ENCODE assay signal across 10 cellular contexts in the genomic region with DNA sequence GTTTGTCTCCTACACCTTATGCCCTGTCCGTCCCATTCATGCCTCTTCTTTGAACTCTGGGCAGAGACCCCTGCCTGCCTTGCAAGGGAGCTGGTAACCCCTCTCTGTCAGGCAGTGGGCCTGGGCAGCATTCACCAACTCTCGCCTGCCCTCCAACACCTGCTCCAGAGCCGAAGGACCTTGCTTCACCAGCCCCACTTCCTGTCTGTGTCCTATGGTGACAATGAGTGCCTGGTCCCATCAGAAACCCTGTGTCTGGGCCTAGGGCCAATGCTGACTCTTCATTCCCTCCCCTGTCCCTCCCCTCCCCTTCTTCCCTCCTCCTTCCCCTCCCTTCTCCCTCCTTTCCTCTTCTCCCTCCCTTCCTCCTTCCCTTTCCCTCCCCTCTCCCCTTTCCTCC. TPM values are rescaled to one million over a fixed set of nuclear protein-coding genes. Genes with fewer than 3 reads are reported as not detected.
DNase-seq lines count a peak whose midpoint lies in the region; ATAC-seq, FAIRE-seq and TF ChIP-seq lines count a peak whose summit lies in the region.
"Had no signal": no experiment of that assay in that cellular context is flagged by ENCODE, and none has a peak within 500 bp of the region (broad histone marks: within the 10 kb centered on the region; RNA-seq: fewer than 3 reads in every experiment).

No MANE protein-coding gene starts in this region.

- H4K5ac ChIP-seq in H1 (ENCODE audit: insufficient read length, low read depth, low read length) = no peak overlapping the region

- no peak for ATAC-seq in HG03280 (IDR thresholded peaks at IDR 0.05; ENCODE audit: unreplicated experiment)
- ATAC-seq in HG03520 (IDR thresholded peaks at IDR 0.05; ENCODE audit: unreplicated experiment) = no peak

- TF ChIP-seq POLR2A in H1 (IDR thresholded peaks at IDR 0.05; ENCODE audit: control extremely low read depth in 1 of 2, low read depth in 2 of 2, low read length in 2 of 2) = no peak

- no peak for TF ChIP-seq EP300 in H1 (IDR thresholded peaks at IDR 0.05; ENCODE audit: borderline replicate concordance in 1 of 2, low read depth in 2 of 2, low read length in 2 of 2)

- no peaks in the 10 kb centered on the region for H3K36me3 ChIP-seq in HEK293 (ENCODE audit: control insufficient read depth in 2 of 2, insufficient read depth in 1 of 2, low read length in 2 of 2)
- H3K36me3 ChIP-seq in H1 (ENCODE audit: control insufficient read depth in 2 of 4, insufficient read depth in 4 of 4, low read length in 3 of 4) = no peaks in the 10 kb centered on the region

- H3K9ac ChIP-seq in H1 (replicated peaks in 1 of 4; ENCODE audit: extremely low read depth in 1 of 4, low read depth in 3 of 4, low read length in 3 of 4) = no peak overlapping the region

- WGBS in H1 (ENCODE audit: extremely low coverage in 1 of 2, insufficient coverage in 1 of 2, insufficient read length in 1 of 2, insufficient replicate concordance in 2 of 2, low coverage in 1 of 2, low lambda C conversion rate in 2 of 2, missing lambda C conversion rate in 1 of 2), 2 experiments = 79% methylated on average over 3 of the region's 3 CpGs; no CpG with 5 or more reads in 1 of the 2 experiments

- H3K9me3 ChIP-seq in HEK293 (ENCODE audit: control insufficient read depth, insufficient read depth, low read depth, low read length) (no peaks in the 10 kb centered on the region), H1 (ENCODE audit: insufficient read depth in 2 of 2, low read depth in 1 of 2, low read length in 1 of 2) (peaks cover 0 to 25% of the 10 kb centered on the region in 2 experiments; a peak in 1 of 4 replicates)

- intact Hi-C loops in posterior vena cava (cut with DNase I) = no loop called here

- POLR2A ChIA-PET in HEK293 (lab: Yijun Ruan, JAX) (no interaction called here), H1 (lab: Charles Lee; ENCODE audit: partially characterized antibody) (no interaction called here)

- H4K20me1 ChIP-seq in H1 (replicated peaks in 1 of 2; ENCODE audit: control insufficient read depth in 1 of 2, insufficient read depth in 2 of 2, low read length in 2 of 2) = no peaks in the 10 kb centered on the region

- TF ChIP-seq CTCF in HEK293 (tag by site-specific recombination; IDR thresholded peaks at IDR 0.05) (no peak), H1 (IDR thresholded peaks at IDR 0.05; ENCODE audit: control extremely low read depth in 1 of 3, insufficient read depth in 1 of 3, low read depth in 1 of 3, low read length in 3 of 3) (no peak)

- H4K91ac ChIP-seq in H1 (replicated peaks; ENCODE audit: insufficient read length, low read length) = no peak overlapping the region

- TF ChIP-seq RAD21 in H1 (IDR thresholded peaks at IDR 0.05 in 1 of 2, conservative IDR thresholded peaks at IDR 0.05 in 1 of 2; ENCODE audit: low read depth in 2 of 2, low read length in 2 of 2) = no peak

- no peaks in the 10 kb centered on the region for H3K23me2 ChIP-seq in H1 (ENCODE audit: low read depth, low read length)

- no peaks in the 10 kb centered on the region for H3K79me2 ChIP-seq in H1 (ENCODE audit: control insufficient read depth in 1 of 2, insufficient read depth in 2 of 2, low read length in 2 of 2)

- no peak overlapping the region for H3K18ac ChIP-seq in H1 (ENCODE audit: extremely low read depth, low read length)

- H3K4me1 ChIP-seq in HEK293 (ENCODE audit: control insufficient read depth, insufficient read depth, low read length) (no peaks in the 10 kb centered on the region), H1 (replicated peaks in 1 of 4; ENCODE audit: control insufficient read depth in 3 of 4, insufficient read depth in 4 of 4, low read length in 3 of 4) (no peaks in the 10 kb centered on the region)

- DNase-seq in NCI-H2107 treated with DMSO at 0.1 percent for 48 hours (lab: John Stamatoyannopoulos, UW; ENCODE audit: unreplicated experiment) (peak; percentile 25), H1 (ENCODE audit: low read depth in 1 of 2, low spot score in 2 of 2) (no peak), posterior vena cava (ENCODE audit: low spot score) (peak; percentile 34), AML-193 (lab: John Stamatoyannopoulos, UW) (no peak)
- DNase-seq: amniotic stem cell, small intestine, T-helper 2 cell had no signal

- H2BK15ac ChIP-seq in H1 (ENCODE audit: low read length) = no peak overlapping the region

- H3K27me3 ChIP-seq in H1 (replicated peaks in 1 of 4; ENCODE audit: control insufficient read depth in 3 of 4, extremely low read depth in 1 of 4, insufficient read depth in 3 of 4, low read length in 3 of 4) = no peaks in the 10 kb centered on the region

- no peak for FAIRE-seq in H1 (lab: Jason Lieb, UNC)
- FAIRE-seq: small intestine had no signal

- H2BK20ac ChIP-seq in H1 (ENCODE audit: low read length) = 0 out of 2 replicates have a peak overlapping the region, but pooled peaks have one; percentile 48

- no peak overlapping the region for H2AK5ac ChIP-seq in H1 (ENCODE audit: low read depth, low read length)

- no peak overlapping the region for H3K56ac ChIP-seq in H1 (replicated peaks; ENCODE audit: insufficient read length, low read depth, low read length)

- no peak overlapping the region for H3K14ac ChIP-seq in H1 (ENCODE audit: insufficient read length)

- no peak overlapping the region for H2AFZ ChIP-seq in H1 (ENCODE audit: low read length)

- no peak overlapping the region for H2BK120ac ChIP-seq in H1 (replicated peaks; ENCODE audit: low read depth, low read length)

- no peak overlapping the region for H2BK5ac ChIP-seq in H1 (ENCODE audit: low read depth, low read length)

- H3K4me2 ChIP-seq in H1 (ENCODE audit: insufficient read depth in 1 of 2, low read depth in 2 of 2, low read length in 2 of 2) = no peak overlapping the region

- H2BK12ac ChIP-seq in H1 (ENCODE audit: low read depth, low read length) = no peak overlapping the region

- no peaks in the 10 kb centered on the region for H3K79me1 ChIP-seq in H1 (ENCODE audit: low read depth, low read length)

- H3K27ac ChIP-seq in HEK293 (ENCODE audit: extremely low read depth, low read depth, low read length) = no peak overlapping the region
- H3K27ac ChIP-seq in H1 (ENCODE audit: low read depth, low read length) = no peak overlapping the region

- CTCF ChIA-PET in HEK293 (lab: Yijun Ruan, JAX) = no interaction called here
- CTCF ChIA-PET in H1 (lab: Charles Lee; ENCODE audit: partially characterized antibody) = no interaction called here

- H3K4me3 ChIP-seq in HEK293 (ENCODE audit: low read depth, low read length) (no peak overlapping the region), H1 (ENCODE audit: extremely low read depth in 1 of 4, insufficient read depth in 2 of 4, low read depth in 3 of 4, low read length in 4 of 4) (no peak overlapping the region)

- no peak overlapping the region for H4K8ac ChIP-seq in H1 (ENCODE audit: extremely low read depth, insufficient read depth, low read length)

- H3K23ac ChIP-seq in H1 (ENCODE audit: insufficient read length) = no peak overlapping the region

- no peak overlapping the region for H3K4ac ChIP-seq in H1 (replicated peaks; ENCODE audit: insufficient read length, low read depth, low read length)

TF ChIP-seq in HEK293, 187 proteins besides CTCF, POLR2A, EP300 and RAD21 (continues in another document):
- TF ChIP-seq OSR2 (tag by site-specific recombination; IDR thresholded peaks at IDR 0.05) (no peak), ZNF211 (tag by site-specific recombination; IDR thresholded peaks at IDR 0.05; ENCODE audit: low read depth) (no peak), KLF9 (tag by site-specific recombination; IDR thresholded peaks at IDR 0.05; ENCODE audit: low read depth) (peak; percentile 39; the same call in 1 of the 2 replicates), ZNF335 (tag by site-specific recombination; conservative IDR thresholded peaks at IDR 0.05) (0 out of 2 replicates have a peak, but pooled peaks have one; percentile 33), WT1 (tag by site-specific recombination; IDR thresholded peaks at IDR 0.05) (peak; percentile 96), PRDM1 (tag by site-specific recombination; IDR thresholded peaks at IDR 0.05) (peak; percentile 41)

TF ChIP-seq in H1, 55 proteins besides CTCF, POLR2A, EP300 and RAD21 (continues in another document):
- no peak for TF ChIP-seq YY1 (IDR thresholded peaks at IDR 0.05; ENCODE audit: low read depth, low read length)
- TF ChIP-seq, protein P1, sequence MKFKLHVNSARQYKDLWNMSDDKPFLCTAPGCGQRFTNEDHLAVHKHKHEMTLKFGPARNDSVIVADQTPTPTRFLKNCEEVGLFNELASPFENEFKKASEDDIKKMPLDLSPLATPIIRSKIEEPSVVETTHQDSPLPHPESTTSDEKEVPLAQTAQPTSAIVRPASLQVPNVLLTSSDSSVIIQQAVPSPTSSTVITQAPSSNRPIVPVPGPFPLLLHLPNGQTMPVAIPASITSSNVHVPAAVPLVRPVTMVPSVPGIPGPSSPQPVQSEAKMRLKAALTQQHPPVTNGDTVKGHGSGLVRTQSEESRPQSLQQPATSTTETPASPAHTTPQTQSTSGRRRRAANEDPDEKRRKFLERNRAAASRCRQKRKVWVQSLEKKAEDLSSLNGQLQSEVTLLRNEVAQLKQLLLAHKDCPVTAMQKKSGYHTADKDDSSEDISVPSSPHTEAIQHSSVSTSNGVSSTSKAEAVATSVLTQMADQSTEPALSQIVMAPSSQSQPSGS (IDR thresholded peaks at IDR 0.05; ENCODE audit: low read length) = no peak
- TF ChIP-seq HDAC2 (IDR thresholded peaks at IDR 0.05; ENCODE audit: borderline replicate concordance in 1 of 2, low read depth in 2 of 2, low read length in 2 of 2) = no peak
- no peak for TF ChIP-seq SP1 (IDR thresholded peaks at IDR 0.05; ENCODE audit: low read depth, low read length)
- no peak for TF ChIP-seq GTF2F1 (IDR thresholded peaks at IDR 0.05; ENCODE audit: borderline replicate concordance, low read depth, low read length)
- no peak for TF ChIP-seq TAF1 (IDR thresholded peaks at IDR 0.05; ENCODE audit: low read depth, low read length)
- TF ChIP-seq, protein P2, sequence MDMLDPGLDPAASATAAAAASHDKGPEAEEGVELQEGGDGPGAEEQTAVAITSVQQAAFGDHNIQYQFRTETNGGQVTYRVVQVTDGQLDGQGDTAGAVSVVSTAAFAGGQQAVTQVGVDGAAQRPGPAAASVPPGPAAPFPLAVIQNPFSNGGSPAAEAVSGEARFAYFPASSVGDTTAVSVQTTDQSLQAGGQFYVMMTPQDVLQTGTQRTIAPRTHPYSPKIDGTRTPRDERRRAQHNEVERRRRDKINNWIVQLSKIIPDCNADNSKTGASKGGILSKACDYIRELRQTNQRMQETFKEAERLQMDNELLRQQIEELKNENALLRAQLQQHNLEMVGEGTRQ (IDR thresholded peaks at IDR 0.05; ENCODE audit: low read length) = no peak

RNA-seq across cellular contexts. Expression of a gene that starts 22.8 kb away (rescaled TPM):
- 55.1 and 57.8 TPM in 2 replicates for total RNA-seq in H1 (2021; fragmentation: NEBNext Ultra II Directional; extraction: Animal tissue kit (Norgen Biotek cat#: 25700))
- 21.4 and 24.6 TPM in 2 replicates for polyA plus RNA-seq in H1 (2011; rRNA removed)
- 44.6 TPM for polyA plus RNA-seq in H1 (2011; cell fraction: cytosol; rRNA removed)
- polyA plus RNA-seq in H1 (2011; cell fraction: nucleus; rRNA removed) = 23.3 TPM
- polyA plus RNA-seq in H1 (2012, experiment 1 of 2) = 39.3 to 55.1 TPM (median 48.2 TPM) in 4 replicates
- polyA plus RNA-seq in H1 (2012, experiment 2 of 2) = 3.9 TPM
- 28.9 TPM for polyA plus RNA-seq in H1 (2013, experiment 1 of 2)
- polyA plus RNA-seq in H1 (2013, experiment 2 of 2) = 28.7 TPM
- polyA minus RNA-seq in H1 (2011; rRNA and poly(A)+ RNA removed) = 33.6 and 34.0 TPM in 2 replicates
- 25.6 TPM for polyA minus RNA-seq in H1 (2011; cell fraction: cytosol; rRNA and poly(A)+ RNA removed)
- polyA minus RNA-seq in H1 (2011; cell fraction: nucleus; rRNA and poly(A)+ RNA removed) = 23.9 TPM
- 10 to 100 TPM; 25.1 to 27.0 TPM for total RNA-seq in posterior vena cava

Comparison
In these comparisons a context has a peak if more than half of its experiments do, and no peak if none do; other contexts are left out.
1. DNase-seq: peak in NCI-H2107 treated with DMSO at 0.1 percent for 48 hours (single experiment) and posterior vena cava (single experiment); none in H1 (0 of 2) and AML-193 (0 of 2).